1 cellular context compared by ENCODE assay signal in genomic region chr6:90403489-90404381, GRCh38.
TF ChIP-seq lines count a peak whose summit lies in the region.

No MANE protein-coding gene starts in this region.

TF ChIP-seq in HEK293, 187 proteins besides CTCF, POLR2A, EP300 and RAD21 (continued from another document and continues in another):
- TF ChIP-seq ZBTB11 (tag by site-specific recombination; conservative IDR thresholded peaks at IDR 0.05; ENCODE audit: low read depth) (no peak), ZNF792 (tag by site-specific recombination; IDR thresholded peaks at IDR 0.05) (no peak), ZNF558 (tag by site-specific recombination; IDR thresholded peaks at IDR 0.05) (no peak), ZBTB10 (tag by site-specific recombination; IDR thresholded peaks at IDR 0.05) (no peak), ZNF221 (tag by site-specific recombination; IDR thresholded peaks at IDR 0.05; ENCODE audit: borderline replicate concordance) (no peak), ZNF658 (tag by site-specific recombination; IDR thresholded peaks at IDR 0.05) (no peak), ZNF610 (tag by site-specific recombination; IDR thresholded peaks at IDR 0.05; ENCODE audit: borderline replicate concordance) (no peak), ZNF292 (tag by site-specific recombination; IDR thresholded peaks at IDR 0.05; ENCODE audit: borderline replicate concordance, low read depth) (no peak), ZNF23 (tag by site-specific recombination; IDR thresholded peaks at IDR 0.05; ENCODE audit: borderline replicate concordance) (no peak), ZNF585B (tag by site-specific recombination; IDR thresholded peaks at IDR 0.05) (no peak), ZNF768 (tag by site-specific recombination; IDR thresholded peaks at IDR 0.05) (no peak), GFI1B (tag by site-specific recombination; IDR thresholded peaks at IDR 0.05) (no peak), KLF1 (tag by site-specific recombination; IDR thresholded peaks at IDR 0.05) (no peak), ZNF433 (tag by site-specific recombination; IDR thresholded peaks at IDR 0.05; ENCODE audit: low read depth) (no peak), ZNF404 (tag by site-specific recombination; IDR thresholded peaks at IDR 0.05) (no peak), ZSCAN16 (tag by site-specific recombination; IDR thresholded peaks at IDR 0.05) (no peak), ZNF624 (tag by site-specific recombination; IDR thresholded peaks at IDR 0.05) (no peak), OSR2 (tag by site-specific recombination; IDR thresholded peaks at IDR 0.05) (peak; percentile 89), ZNF571 (tag by site-specific recombination; IDR thresholded peaks at IDR 0.05) (no peak), ZNF140 (tag by site-specific recombination; IDR thresholded peaks at IDR 0.05) (no peak), ZNF707 (tag by site-specific recombination; IDR thresholded peaks at IDR 0.05) (no peak), ZNF423 (tag by site-specific recombination; IDR thresholded peaks at IDR 0.05) (no peak), ZNF274 (IDR thresholded peaks at IDR 0.05; ENCODE audit: low read length) (no peak), ZNF274 (tag by site-specific recombination; IDR thresholded peaks at IDR 0.05; ENCODE audit: borderline replicate concordance) (no peak), SETDB1 (IDR thresholded peaks at IDR 0.05; ENCODE audit: insufficient read length, low read length) (peak; percentile 26), ZBTB44 (tag by site-specific recombination; IDR thresholded peaks at IDR 0.05) (peak; percentile 70; the same call in 1 of the 2 replicates), WT1 (tag by site-specific recombination; IDR thresholded peaks at IDR 0.05) (peak; percentile 87), ZNF132 (tag by site-specific recombination; IDR thresholded peaks at IDR 0.05; ENCODE audit: borderline replicate concordance) (no peak), ZNF654 (tag by site-specific recombination; IDR thresholded peaks at IDR 0.05; ENCODE audit: low read depth) (no peak), ZBTB20 (tag by site-specific recombination; IDR thresholded peaks at IDR 0.05) (peak; percentile 73), HOXD13 (CRISPR knock-in tag; IDR thresholded peaks at IDR 0.05; ENCODE audit: borderline replicate concordance) (no peak), FEZF1 (tag by site-specific recombination; IDR thresholded peaks at IDR 0.05) (peak; percentile 73), ZNF24 (tag by site-specific recombination; IDR thresholded peaks at IDR 0.05) (no peak), KLF8 (tag by site-specific recombination; IDR thresholded peaks at IDR 0.05) (no peak), ZBTB49 (tag by site-specific recombination; IDR thresholded peaks at IDR 0.05; ENCODE audit: low read depth) (no peak), PRDM1 (tag by site-specific recombination; IDR thresholded peaks at IDR 0.05) (no peak), ZIC2 (tag by site-specific recombination; IDR thresholded peaks at IDR 0.05) (peak; percentile 41; the same call in 1 of the 2 replicates), ZFP3 (tag by site-specific recombination; IDR thresholded peaks at IDR 0.05; ENCODE audit: low read depth) (no peak), TCF7L2 (IDR thresholded peaks at IDR 0.05; ENCODE audit: borderline replicate concordance, low read depth, low read length) (no peak), ZEB2 (tag by site-specific recombination; IDR thresholded peaks at IDR 0.05) (peak; percentile 68; the same call in 1 of the 2 replicates), ZNF664 (tag by site-specific recombination; IDR thresholded peaks at IDR 0.05) (no peak), ZNF175 (tag by site-specific recombination; IDR thresholded peaks at IDR 0.05) (no peak), ZNF416 (tag by site-specific recombination; IDR thresholded peaks at IDR 0.05) (no peak), ZNF544 (tag by site-specific recombination; IDR thresholded peaks at IDR 0.05) (no peak), ZNF394 (tag by site-specific recombination; IDR thresholded peaks at IDR 0.05; ENCODE audit: borderline replicate concordance) (no peak), ZNF146 (tag by site-specific recombination; IDR thresholded peaks at IDR 0.05) (no peak)
- TF ChIP-seq, protein P1, sequence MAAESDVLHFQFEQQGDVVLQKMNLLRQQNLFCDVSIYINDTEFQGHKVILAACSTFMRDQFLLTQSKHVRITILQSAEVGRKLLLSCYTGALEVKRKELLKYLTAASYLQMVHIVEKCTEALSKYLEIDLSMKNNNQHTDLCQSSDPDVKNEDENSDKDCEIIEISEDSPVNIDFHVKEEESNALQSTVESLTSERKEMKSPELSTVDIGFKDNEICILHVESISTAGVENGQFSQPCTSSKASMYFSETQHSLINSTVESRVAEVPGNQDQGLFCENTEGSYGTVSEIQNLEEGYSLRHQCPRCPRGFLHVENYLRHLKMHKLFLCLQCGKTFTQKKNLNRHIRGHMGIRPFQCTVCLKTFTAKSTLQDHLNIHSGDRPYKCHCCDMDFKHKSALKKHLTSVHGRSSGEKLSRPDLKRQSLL (tag by site-specific recombination; IDR thresholded peaks at IDR 0.05), result no peak
- TF ChIP-seq, protein P2, sequence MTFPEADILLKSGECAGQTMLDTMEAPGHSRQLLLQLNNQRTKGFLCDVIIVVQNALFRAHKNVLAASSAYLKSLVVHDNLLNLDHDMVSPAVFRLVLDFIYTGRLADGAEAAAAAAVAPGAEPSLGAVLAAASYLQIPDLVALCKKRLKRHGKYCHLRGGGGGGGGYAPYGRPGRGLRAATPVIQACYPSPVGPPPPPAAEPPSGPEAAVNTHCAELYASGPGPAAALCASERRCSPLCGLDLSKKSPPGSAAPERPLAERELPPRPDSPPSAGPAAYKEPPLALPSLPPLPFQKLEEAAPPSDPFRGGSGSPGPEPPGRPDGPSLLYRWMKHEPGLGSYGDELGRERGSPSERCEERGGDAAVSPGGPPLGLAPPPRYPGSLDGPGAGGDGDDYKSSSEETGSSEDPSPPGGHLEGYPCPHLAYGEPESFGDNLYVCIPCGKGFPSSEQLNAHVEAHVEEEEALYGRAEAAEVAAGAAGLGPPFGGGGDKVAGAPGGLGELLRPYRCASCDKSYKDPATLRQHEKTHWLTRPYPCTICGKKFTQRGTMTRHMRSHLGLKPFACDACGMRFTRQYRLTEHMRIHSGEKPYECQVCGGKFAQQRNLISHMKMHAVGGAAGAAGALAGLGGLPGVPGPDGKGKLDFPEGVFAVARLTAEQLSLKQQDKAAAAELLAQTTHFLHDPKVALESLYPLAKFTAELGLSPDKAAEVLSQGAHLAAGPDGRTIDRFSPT (tag by site-specific recombination; IDR thresholded peaks at IDR 0.05), result no peak
- TF ChIP-seq, protein P3, sequence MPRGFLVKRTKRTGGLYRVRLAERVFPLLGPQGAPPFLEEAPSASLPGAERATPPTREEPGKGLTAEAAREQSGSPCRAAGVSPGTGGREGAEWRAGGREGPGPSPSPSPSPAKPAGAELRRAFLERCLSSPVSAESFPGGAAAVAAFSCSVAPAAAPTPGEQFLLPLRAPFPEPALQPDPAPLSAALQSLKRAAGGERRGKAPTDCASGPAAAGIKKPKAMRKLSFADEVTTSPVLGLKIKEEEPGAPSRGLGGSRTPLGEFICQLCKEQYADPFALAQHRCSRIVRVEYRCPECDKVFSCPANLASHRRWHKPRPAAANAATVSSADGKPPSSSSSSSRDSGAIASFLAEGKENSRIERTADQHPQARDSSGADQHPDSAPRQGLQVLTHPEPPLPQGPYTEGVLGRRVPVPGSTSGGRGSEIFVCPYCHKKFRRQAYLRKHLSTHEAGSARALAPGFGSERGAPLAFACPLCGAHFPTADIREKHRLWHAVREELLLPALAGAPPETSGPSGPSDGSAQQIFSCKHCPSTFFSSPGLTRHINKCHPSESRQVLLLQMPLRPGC (tag by site-specific recombination; IDR thresholded peaks at IDR 0.05), result no peak
- TF ChIP-seq, protein P4, sequence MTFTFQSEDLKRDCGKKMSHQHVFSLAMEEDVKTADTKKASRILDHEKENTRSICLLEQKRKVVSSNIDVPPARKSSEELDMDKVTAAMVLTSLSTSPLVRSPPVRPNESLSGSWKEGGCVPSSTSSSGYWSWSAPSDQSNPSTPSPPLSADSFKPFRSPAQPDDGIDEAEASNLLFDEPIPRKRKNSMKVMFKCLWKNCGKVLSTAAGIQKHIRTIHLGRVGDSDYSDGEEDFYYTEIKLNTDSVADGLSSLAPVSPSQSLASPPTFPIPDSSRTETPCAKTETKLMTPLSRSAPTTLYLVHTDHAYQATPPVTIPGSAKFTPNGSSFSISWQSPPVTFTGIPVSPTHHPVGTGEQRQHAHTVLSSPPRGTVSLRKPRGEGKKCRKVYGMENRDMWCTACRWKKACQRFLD (tag by site-specific recombination; IDR thresholded peaks at IDR 0.05), result no peak
